Comparison of ENCODE assay signal across 19 cellular contexts in genomic region chr6:115310156-115310555, GRCh38.
"Had no signal": no experiment of that assay in that cellular context is flagged by ENCODE, and none has a peak within 500 bp of the region (broad histone marks: within the 10 kb centered on the region; RNA-seq: fewer than 3 reads in every experiment).

No MANE protein-coding gene starts in this region.

- H3K27ac Mint-ChIP-seq: naive B cell, nephron, progenitor cell of endocrine pancreas, type B pancreatic cell had no signal

- ATAC-seq: gastrocnemius medialis, heart right ventricle, left cardiac atrium, lower lobe of right lung, pancreas, right cardiac atrium had no signal

- H3K36me3 Mint-ChIP-seq: naive B cell, type B pancreatic cell had no signal

- DNase-seq: effector memory CD4-positive, alpha-beta T cell; gastrocnemius medialis; heart right ventricle; hypothalamus; left cardiac atrium; left ventricle myocardium inferior; lower lobe of right lung; mesendoderm; naive B cell; occipital lobe; pancreas; small intestine; stimulated activated CD4-positive, alpha-beta T cell treated with anti-CD3 and anti-CD28 coated beads, Interleukin-12 subunit alpha, Interleukin-12 subunit beta, amount 100 ng/mL, for 4 hours; stimulated activated naive CD4-positive, alpha-beta T cell treated with Interleukin-2 at 50 U/mL for 16 hours; thyroid gland had no signal
